ENCODE assay signal across 10 cellular contexts in the genomic region with DNA sequence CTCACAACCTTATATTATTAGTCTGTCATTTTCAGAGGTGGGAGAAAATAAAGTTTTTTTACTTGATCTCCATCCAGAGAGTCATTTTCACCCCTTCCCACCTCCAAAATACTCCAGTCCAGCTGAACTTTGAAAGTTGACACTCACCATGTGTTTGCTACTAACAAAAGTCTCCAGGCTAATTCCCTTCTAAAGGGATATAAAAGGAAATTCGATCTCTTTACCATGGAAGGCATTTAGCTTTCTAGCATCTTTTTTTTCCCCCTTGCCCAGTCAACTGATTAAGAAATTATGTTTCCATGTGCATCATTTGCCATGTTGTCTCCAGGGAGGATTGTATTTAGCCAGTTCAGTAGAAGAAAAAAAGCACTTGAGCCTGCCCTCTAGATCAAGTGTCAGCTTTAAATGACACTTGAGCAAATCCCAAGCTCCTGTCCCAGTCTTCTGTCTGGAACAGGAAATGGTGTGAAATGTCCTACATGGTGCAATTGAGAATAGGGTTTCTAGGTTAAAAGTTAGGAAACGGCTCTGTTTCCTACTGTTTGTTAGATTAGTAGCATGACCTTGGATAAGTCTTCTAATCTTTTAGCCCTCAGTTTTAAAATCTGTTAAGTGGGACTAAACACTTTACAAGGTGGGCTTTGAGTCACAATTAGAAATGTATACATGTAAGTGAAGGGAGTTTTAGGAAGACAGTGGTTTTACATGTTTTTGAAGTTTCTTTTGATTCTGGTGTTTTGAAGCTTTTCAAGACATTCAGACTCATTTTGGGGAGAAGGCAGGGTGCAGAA.
A peak's percentile ranks its signal among the peaks of the same experiment; 100 is the strongest.
DNase-seq lines count a peak whose midpoint lies in the region; ATAC-seq, FAIRE-seq and TF ChIP-seq lines count a peak whose summit lies in the region.
"Had no signal": no experiment of that assay in that cellular context is flagged by ENCODE, and none has a peak within 500 bp of the region (broad histone marks: within the 10 kb centered on the region; RNA-seq: fewer than 3 reads in every experiment).

No MANE protein-coding gene starts in this region.

- no peaks in the 10 kb centered on the region for H3K4me1 ChIP-seq in pancreas

- H3K36me3 ChIP-seq in pancreas, result no peaks in the 10 kb centered on the region

- POLR2A ChIA-PET in T-cell (lab: Charles Lee), result interaction anchor here in 1 of 2 donors (0.7 kb wide), 1 partner anchor 9 kb away, joined by 3 read pairs; no protein-coding TSS in a partner anchor
- POLR2A ChIA-PET in GM10248 (lab: Yijun Ruan, JAX), result no interaction called here

- H3K27me3 ChIP-seq in pancreas, result no peaks in the 10 kb centered on the region

- no peak for ATAC-seq in stimulated activated naive CD8-positive, alpha-beta T cell treated with anti-CD3 and anti-CD28 coated beads, Interleukin-15, amount 100 ng/mL, for 72 hours
- ATAC-seq in T-cell (replicated peaks in 1 of 4) (no peak), pancreas (no peak)
- ATAC-seq in activated CD4-positive, CD25-positive, alpha-beta regulatory T cell treated with anti-CD3 and anti-CD28 coated beads, Interleukin-2, amount 50 U/mL, for 24 hours, result no peak

- FAIRE-seq in pancreas (lab: Jason Lieb, UNC), result no peak

- CTCF ChIA-PET in T-cell (lab: Charles Lee) (interaction anchor here (0.5 to 1.5 kb wide), 6 partner anchors 9 to 143 kb away, joined by 3 to 6 read pairs (median 3); no protein-coding TSS in a partner anchor), GM10248 (lab: Yijun Ruan, JAX) (interaction anchor here (1.3 to 2.3 kb wide), 4 partner anchors 13 to 142 kb away, joined by 3 to 10 read pairs (median 4); no protein-coding TSS in a partner anchor)

- 44 to 55% methylated on average over 2 of the region's 2 CpGs for WGBS in pancreas, 2 donors

- H3K27ac Mint-ChIP-seq in stimulated activated naive CD8-positive, alpha-beta T cell treated with anti-CD3 and anti-CD28 coated beads, Interleukin-15, Interleukin-2, amounts not matched to agents 100 ng/mL and 50 ng/mL, for 24 hours, result peak overlapping the region; percentile 74
- peak overlapping the region in 1 of 2 donors; percentile 70 for H3K27ac Mint-ChIP-seq in stimulated activated naive CD8-positive, alpha-beta T cell treated with anti-CD3 and anti-CD28 coated beads, Interleukin-15, amount 100 ng/mL, for 72 hours
- H3K27ac Mint-ChIP-seq in T-cell, result peak overlapping the region; percentile 92 to 93

- TF ChIP-seq CTCF in GM10248 (IDR thresholded peaks at IDR 0.05; ENCODE audit: control extremely low read depth, extremely low read depth, low read depth, missing control alignments) (no peak), pancreas (IDR thresholded peaks at IDR 0.05) (no peak)

- H3K4me3 Mint-ChIP-seq in stimulated activated naive CD8-positive, alpha-beta T cell treated with anti-CD3 and anti-CD28 coated beads, Interleukin-15, Interleukin-2, amounts not matched to agents 100 ng/mL and 50 ng/mL, for 24 hours, result no peak overlapping the region
- H3K4me3 Mint-ChIP-seq in stimulated activated naive CD8-positive, alpha-beta T cell treated with anti-CD3 and anti-CD28 coated beads, Interleukin-15, amount 100 ng/mL, for 72 hours, result no peak overlapping the region
- H3K4me3 Mint-ChIP-seq in T-cell, result peak overlapping the region in 2 of 3 donors; percentile 34 to 45

- peaks cover 70% of the 10 kb centered on the region for H3K36me3 Mint-ChIP-seq in stimulated activated naive CD8-positive, alpha-beta T cell treated with anti-CD3 and anti-CD28 coated beads, Interleukin-15, Interleukin-2, amounts not matched to agents 100 ng/mL and 50 ng/mL, for 24 hours (ENCODE audit: low read depth)
- H3K36me3 Mint-ChIP-seq in T-cell, result peaks cover 68% of the 10 kb centered on the region

- H3K9me3 Mint-ChIP-seq in stimulated activated naive CD8-positive, alpha-beta T cell treated with anti-CD3 and anti-CD28 coated beads, Interleukin-15, Interleukin-2, amounts not matched to agents 100 ng/mL and 50 ng/mL, for 24 hours, result no peaks in the 10 kb centered on the region
- no peaks in the 10 kb centered on the region for H3K9me3 Mint-ChIP-seq in stimulated activated naive CD8-positive, alpha-beta T cell treated with anti-CD3 and anti-CD28 coated beads, Interleukin-15, amount 100 ng/mL, for 72 hours
- no peaks in the 10 kb centered on the region for H3K9me3 Mint-ChIP-seq in T-cell

- no peak overlapping the region for H3K27ac ChIP-seq in pancreas

- intact Hi-C loops in pancreas (cut with DNase I), result loop anchor here in 1 of 3 donors (5.0 kb wide), 1 partner anchor 140 kb away; no protein-coding TSS in a partner anchor

- H3K4me3 ChIP-seq in pancreas, result no peak overlapping the region

- no peak for DNase-seq in stimulated activated naive CD8-positive, alpha-beta T cell treated with anti-CD3 and anti-CD28 coated beads, Interleukin-15, amount 100 ng/mL, for 72 hours
- DNase-seq in T-cell, result no peak
- peak; percentile 34 for DNase-seq in iPS-NIHi11 (ENCODE audit: low spot score)
- no peak for DNase-seq in GM10248 (ENCODE audit: extremely low spot score)
- no peak for DNase-seq in OCI-M2 (lab: John Stamatoyannopoulos, UW; ENCODE audit: unreplicated experiment)
- DNase-seq in pancreas, result no peak
- DNase-seq: Caco-2; effector CD8-positive, alpha-beta T cell had no signal

- H3K4me1 Mint-ChIP-seq in stimulated activated naive CD8-positive, alpha-beta T cell treated with anti-CD3 and anti-CD28 coated beads, Interleukin-15, Interleukin-2, amounts not matched to agents 100 ng/mL and 50 ng/mL, for 24 hours (ENCODE audit: low read depth), result peaks cover 76% of the 10 kb centered on the region
- peaks cover 68% of the 10 kb centered on the region for H3K4me1 Mint-ChIP-seq in stimulated activated naive CD8-positive, alpha-beta T cell treated with anti-CD3 and anti-CD28 coated beads, Interleukin-15, amount 100 ng/mL, for 72 hours
- peaks cover 84 to 90% (median 86%) of the 10 kb centered on the region in 3 donors for H3K4me1 Mint-ChIP-seq in T-cell

- H3K9me3 ChIP-seq in pancreas, result no peaks in the 10 kb centered on the region
- H3K9me3 ChIP-seq: Caco-2 had no signal

- H3K27me3 Mint-ChIP-seq in stimulated activated naive CD8-positive, alpha-beta T cell treated with anti-CD3 and anti-CD28 coated beads, Interleukin-15, Interleukin-2, amounts not matched to agents 100 ng/mL and 50 ng/mL, for 24 hours, result no peaks in the 10 kb centered on the region
- H3K27me3 Mint-ChIP-seq in stimulated activated naive CD8-positive, alpha-beta T cell treated with anti-CD3 and anti-CD28 coated beads, Interleukin-15, amount 100 ng/mL, for 72 hours, result no peaks in the 10 kb centered on the region
- no peaks in the 10 kb centered on the region for H3K27me3 Mint-ChIP-seq in T-cell

Comparison
In these comparisons a context has a peak if more than half of its experiments do, and no peak if none do; other contexts are left out.
1. H3K4me3 Mint-ChIP-seq: peak in T-cell (2 of 3); none in stimulated activated naive CD8-positive, alpha-beta T cell treated with anti-CD3 and anti-CD28 coated beads, Interleukin-15, Interleukin-2, amounts not matched to agents 100 ng/mL and 50 ng/mL, for 24 hours (single experiment) and stimulated activated naive CD8-positive, alpha-beta T cell treated with anti-CD3 and anti-CD28 coated beads, Interleukin-15, amount 100 ng/mL, for 72 hours (0 of 2).